ENCODE assay signal across 2 cellular contexts in the genomic region with DNA sequence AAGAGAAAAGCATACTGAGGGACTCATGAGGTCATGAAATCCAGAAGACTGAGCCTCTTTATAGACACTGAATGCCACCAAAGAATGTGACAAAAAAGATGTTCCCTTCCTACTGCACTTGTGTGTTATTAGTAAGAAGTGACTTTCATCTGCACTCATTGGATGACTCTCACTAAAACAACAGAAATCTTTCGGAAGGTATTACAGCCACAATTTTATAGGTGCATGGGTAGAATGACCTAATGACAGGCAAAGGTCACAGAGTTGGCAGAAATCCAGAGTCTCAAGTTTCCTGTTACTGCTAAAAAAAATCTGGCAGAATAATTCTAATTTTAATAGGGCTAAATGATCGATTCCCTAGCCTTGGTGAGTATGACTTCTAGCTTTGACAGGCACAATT.
TF ChIP-seq lines count a peak whose summit lies in the region.

No MANE protein-coding gene starts in this region.

TF ChIP-seq in liver, 16 proteins besides CTCF, POLR2A, EP300 and RAD21:
- no peak for TF ChIP-seq YY1 (IDR thresholded peaks at IDR 0.05)
- peak; percentile 75 for TF ChIP-seq NR2F2 (IDR thresholded peaks at IDR 0.05)

TF ChIP-seq in HepG2, 621 proteins besides CTCF, POLR2A, EP300 and RAD21:
- TF ChIP-seq CBX1 (IDR thresholded peaks at IDR 0.05; ENCODE audit: low read depth) (no peak), CREM (IDR thresholded peaks at IDR 0.05) (no peak), CREM (CRISPR knock-in tag; IDR thresholded peaks at IDR 0.05) (no peak), FOXP1 (IDR thresholded peaks at IDR 0.05) (no peak), FOXP1 (CRISPR knock-in tag; IDR thresholded peaks at IDR 0.05) (no peak), GATAD2A (CRISPR knock-in tag; IDR thresholded peaks at IDR 0.05) (no peak)
